ENCODE assay signal across 1 cellular context in the genomic region with DNA sequence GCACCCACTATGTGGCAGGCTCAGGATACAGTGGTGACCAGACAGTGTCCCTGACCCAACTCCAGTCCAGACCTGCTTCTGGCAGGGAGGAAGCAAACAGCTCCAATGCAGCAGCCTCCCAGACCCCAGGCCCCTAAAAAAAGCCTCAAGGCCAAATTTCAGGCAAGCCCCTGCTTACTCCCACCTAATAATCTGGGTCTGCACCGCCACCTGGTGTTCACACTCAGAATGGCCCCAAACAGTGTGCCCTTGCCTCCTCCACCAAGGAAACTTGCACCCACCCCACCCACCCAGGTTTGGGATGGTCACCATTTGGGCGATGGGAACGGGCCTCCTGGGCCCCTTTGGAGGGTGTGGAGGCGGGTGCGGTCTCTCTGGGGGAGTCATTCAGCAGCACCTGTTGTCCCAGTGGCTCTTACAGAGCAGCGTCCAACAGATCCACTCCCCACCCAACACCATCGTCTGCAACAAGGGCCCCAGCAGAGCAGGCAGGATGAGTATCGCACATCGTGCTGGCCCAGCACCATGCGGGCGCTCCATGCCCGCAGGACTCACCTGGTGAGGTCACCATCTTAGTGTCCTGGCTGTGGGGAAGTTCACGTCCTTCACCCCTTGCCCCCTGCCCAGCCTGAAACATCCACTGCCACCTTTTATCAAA.
TF ChIP-seq lines count a peak whose summit lies in the region.

No MANE protein-coding gene starts in this region.

TF ChIP-seq in SK-N-SH treated with all-trans-retinoic acid at 6 μM for 48 hours, 23 proteins besides CTCF, POLR2A, EP300 and RAD21 (continued from another document):
- no peak for TF ChIP-seq PATZ1 (CRISPR knock-in tag; IDR thresholded peaks at IDR 0.05; ENCODE audit: borderline replicate concordance)
- TF ChIP-seq, protein P1, sequence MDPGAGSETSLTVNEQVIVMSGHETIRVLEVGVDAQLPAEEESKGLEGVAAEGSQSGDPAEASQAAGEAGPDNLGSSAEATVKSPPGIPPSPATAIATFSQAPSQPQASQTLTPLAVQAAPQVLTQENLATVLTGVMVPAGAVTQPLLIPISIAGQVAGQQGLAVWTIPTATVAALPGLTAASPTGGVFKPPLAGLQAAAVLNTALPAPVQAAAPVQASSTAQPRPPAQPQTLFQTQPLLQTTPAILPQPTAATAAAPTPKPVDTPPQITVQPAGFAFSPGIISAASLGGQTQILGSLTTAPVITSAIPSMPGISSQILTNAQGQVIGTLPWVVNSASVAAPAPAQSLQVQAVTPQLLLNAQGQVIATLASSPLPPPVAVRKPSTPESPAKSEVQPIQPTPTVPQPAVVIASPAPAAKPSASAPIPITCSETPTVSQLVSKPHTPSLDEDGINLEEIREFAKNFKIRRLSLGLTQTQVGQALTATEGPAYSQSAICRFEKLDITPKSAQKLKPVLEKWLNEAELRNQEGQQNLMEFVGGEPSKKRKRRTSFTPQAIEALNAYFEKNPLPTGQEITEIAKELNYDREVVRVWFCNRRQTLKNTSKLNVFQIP (CRISPR knock-in tag; IDR thresholded peaks at IDR 0.05; ENCODE audit: borderline replicate concordance, low read depth): no peak
